Comparison of ENCODE assay signal across 1 cellular context in genomic region chr2:84293791-84294380, GRCh38.
TF ChIP-seq lines count a peak whose summit lies in the region.

No MANE protein-coding gene starts in this region.

TF ChIP-seq in HepG2, 621 proteins besides CTCF, POLR2A, EP300 and RAD21 (continued from another document and continues in another):
- TF ChIP-seq AHDC1 (CRISPR knock-in tag; IDR thresholded peaks at IDR 0.05; ENCODE audit: borderline replicate concordance) (peak; percentile 99), ZNF737 (CRISPR knock-in tag; IDR thresholded peaks at IDR 0.05; ENCODE audit: borderline replicate concordance) (no peak), FOXK1 (CRISPR knock-in tag; IDR thresholded peaks at IDR 0.05; ENCODE audit: borderline replicate concordance, low read depth) (peak; percentile 94), IKZF1 (IDR thresholded peaks at IDR 0.05) (no peak), SP2 (CRISPR knock-in tag; IDR thresholded peaks at IDR 0.05) (no peak), JDP2 (CRISPR knock-in tag; IDR thresholded peaks at IDR 0.05; ENCODE audit: borderline replicate concordance) (no peak), ZBTB14 (CRISPR knock-in tag; IDR thresholded peaks at IDR 0.05) (no peak), ZNF24 (IDR thresholded peaks at IDR 0.05) (no peak; the same call in 1 of the 2 replicates), ZNF775 (CRISPR knock-in tag; IDR thresholded peaks at IDR 0.05; ENCODE audit: borderline replicate concordance) (no peak), ZNF891 (CRISPR knock-in tag; IDR thresholded peaks at IDR 0.05) (peak; percentile 71; the same call in 1 of the 2 replicates), MED13 (CRISPR knock-in tag; IDR thresholded peaks at IDR 0.05) (peak; percentile 92), RELA (CRISPR knock-in tag; IDR thresholded peaks at IDR 0.05) (no peak), NFE2L2 (IDR thresholded peaks at IDR 0.05; ENCODE audit: low read length) (no peak), MEF2D (CRISPR knock-in tag; IDR thresholded peaks at IDR 0.05) (peak; percentile 98), ZNF704 (CRISPR knock-in tag; IDR thresholded peaks at IDR 0.05; ENCODE audit: borderline replicate concordance) (peak; percentile 72; the same call in 1 of the 2 replicates), WIZ (CRISPR knock-in tag; IDR thresholded peaks at IDR 0.05) (peak; percentile 95), SP1 (IDR thresholded peaks at IDR 0.05) (no peak), SP1 (CRISPR knock-in tag; IDR thresholded peaks at IDR 0.05) (no peak; the same call in 1 of the 2 replicates), ZNF605 (CRISPR knock-in tag; IDR thresholded peaks at IDR 0.05) (peak; percentile 92), ZNF615 (CRISPR knock-in tag; IDR thresholded peaks at IDR 0.05; ENCODE audit: borderline replicate concordance) (peak; percentile 82; the same call in 1 of the 2 replicates), RCOR2 (CRISPR knock-in tag; IDR thresholded peaks at IDR 0.05) (peak; percentile 98), FOXA3 (CRISPR knock-in tag; IDR thresholded peaks at IDR 0.05) (peak; percentile 99), MIER3 (CRISPR knock-in tag; IDR thresholded peaks at IDR 0.05; ENCODE audit: borderline replicate concordance) (peak; percentile 91; the same call in 1 of the 2 replicates), ZNF678 (CRISPR knock-in tag; IDR thresholded peaks at IDR 0.05) (no peak; the same call in 1 of the 2 replicates), PHF8 (CRISPR knock-in tag; IDR thresholded peaks at IDR 0.05) (0 out of 2 replicates have a peak, but pooled peaks have one; percentile 43), PHB2 (IDR thresholded peaks at IDR 0.05; ENCODE audit: partially characterized antibody) (no peak), AGO2 (optimal IDR thresholded peaks at IDR 0.05; ENCODE audit: low read depth, low read length) (no peak), NFE2 (CRISPR knock-in tag; IDR thresholded peaks at IDR 0.05) (no peak), ZNF644 (CRISPR knock-in tag; IDR thresholded peaks at IDR 0.05; ENCODE audit: low read depth) (peak; percentile 96), SETDB1 (CRISPR knock-in tag; IDR thresholded peaks at IDR 0.05; ENCODE audit: borderline replicate concordance) (no peak; the same call in 1 of the 2 replicates), POLR2G (IDR thresholded peaks at IDR 0.05; ENCODE audit: low read depth, low read length) (no peak), NFYB (CRISPR knock-in tag; IDR thresholded peaks at IDR 0.05) (no peak), CC2D1A (CRISPR knock-in tag; IDR thresholded peaks at IDR 0.05) (peak; percentile 97), LBX2 (CRISPR knock-in tag; IDR thresholded peaks at IDR 0.05; ENCODE audit: borderline replicate concordance) (peak; percentile 46; the same call in 1 of the 2 replicates), IKZF5 (CRISPR knock-in tag; IDR thresholded peaks at IDR 0.05) (peak; percentile 87), MTA3 (CRISPR knock-in tag; IDR thresholded peaks at IDR 0.05) (no peak), PITX1 (CRISPR knock-in tag; IDR thresholded peaks at IDR 0.05) (peak; percentile 99), ARHGAP35 (CRISPR knock-in tag; IDR thresholded peaks at IDR 0.05; ENCODE audit: borderline replicate concordance) (peak; percentile 66; the same call in 1 of the 2 replicates)
- TF ChIP-seq, protein P1, sequence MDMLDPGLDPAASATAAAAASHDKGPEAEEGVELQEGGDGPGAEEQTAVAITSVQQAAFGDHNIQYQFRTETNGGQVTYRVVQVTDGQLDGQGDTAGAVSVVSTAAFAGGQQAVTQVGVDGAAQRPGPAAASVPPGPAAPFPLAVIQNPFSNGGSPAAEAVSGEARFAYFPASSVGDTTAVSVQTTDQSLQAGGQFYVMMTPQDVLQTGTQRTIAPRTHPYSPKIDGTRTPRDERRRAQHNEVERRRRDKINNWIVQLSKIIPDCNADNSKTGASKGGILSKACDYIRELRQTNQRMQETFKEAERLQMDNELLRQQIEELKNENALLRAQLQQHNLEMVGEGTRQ (IDR thresholded peaks at IDR 0.05; ENCODE audit: low read depth, low read length): peak; percentile 62
- TF ChIP-seq, protein P1 (CRISPR knock-in tag; IDR thresholded peaks at IDR 0.05; ENCODE audit: borderline replicate concordance): peak; percentile 63; the same call in 1 of the 2 replicates
- TF ChIP-seq, protein P2, sequence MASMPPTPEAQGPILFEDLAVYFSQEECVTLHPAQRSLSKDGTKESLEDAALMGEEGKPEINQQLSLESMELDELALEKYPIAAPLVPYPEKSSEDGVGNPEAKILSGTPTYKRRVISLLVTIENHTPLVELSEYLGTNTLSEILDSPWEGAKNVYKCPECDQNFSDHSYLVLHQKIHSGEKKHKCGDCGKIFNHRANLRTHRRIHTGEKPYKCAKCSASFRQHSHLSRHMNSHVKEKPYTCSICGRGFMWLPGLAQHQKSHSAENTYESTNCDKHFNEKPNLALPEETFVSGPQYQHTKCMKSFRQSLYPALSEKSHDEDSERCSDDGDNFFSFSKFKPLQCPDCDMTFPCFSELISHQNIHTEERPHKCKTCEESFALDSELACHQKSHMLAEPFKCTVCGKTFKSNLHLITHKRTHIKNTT (CRISPR knock-in tag; IDR thresholded peaks at IDR 0.05): no peak
- TF ChIP-seq, protein P3, sequence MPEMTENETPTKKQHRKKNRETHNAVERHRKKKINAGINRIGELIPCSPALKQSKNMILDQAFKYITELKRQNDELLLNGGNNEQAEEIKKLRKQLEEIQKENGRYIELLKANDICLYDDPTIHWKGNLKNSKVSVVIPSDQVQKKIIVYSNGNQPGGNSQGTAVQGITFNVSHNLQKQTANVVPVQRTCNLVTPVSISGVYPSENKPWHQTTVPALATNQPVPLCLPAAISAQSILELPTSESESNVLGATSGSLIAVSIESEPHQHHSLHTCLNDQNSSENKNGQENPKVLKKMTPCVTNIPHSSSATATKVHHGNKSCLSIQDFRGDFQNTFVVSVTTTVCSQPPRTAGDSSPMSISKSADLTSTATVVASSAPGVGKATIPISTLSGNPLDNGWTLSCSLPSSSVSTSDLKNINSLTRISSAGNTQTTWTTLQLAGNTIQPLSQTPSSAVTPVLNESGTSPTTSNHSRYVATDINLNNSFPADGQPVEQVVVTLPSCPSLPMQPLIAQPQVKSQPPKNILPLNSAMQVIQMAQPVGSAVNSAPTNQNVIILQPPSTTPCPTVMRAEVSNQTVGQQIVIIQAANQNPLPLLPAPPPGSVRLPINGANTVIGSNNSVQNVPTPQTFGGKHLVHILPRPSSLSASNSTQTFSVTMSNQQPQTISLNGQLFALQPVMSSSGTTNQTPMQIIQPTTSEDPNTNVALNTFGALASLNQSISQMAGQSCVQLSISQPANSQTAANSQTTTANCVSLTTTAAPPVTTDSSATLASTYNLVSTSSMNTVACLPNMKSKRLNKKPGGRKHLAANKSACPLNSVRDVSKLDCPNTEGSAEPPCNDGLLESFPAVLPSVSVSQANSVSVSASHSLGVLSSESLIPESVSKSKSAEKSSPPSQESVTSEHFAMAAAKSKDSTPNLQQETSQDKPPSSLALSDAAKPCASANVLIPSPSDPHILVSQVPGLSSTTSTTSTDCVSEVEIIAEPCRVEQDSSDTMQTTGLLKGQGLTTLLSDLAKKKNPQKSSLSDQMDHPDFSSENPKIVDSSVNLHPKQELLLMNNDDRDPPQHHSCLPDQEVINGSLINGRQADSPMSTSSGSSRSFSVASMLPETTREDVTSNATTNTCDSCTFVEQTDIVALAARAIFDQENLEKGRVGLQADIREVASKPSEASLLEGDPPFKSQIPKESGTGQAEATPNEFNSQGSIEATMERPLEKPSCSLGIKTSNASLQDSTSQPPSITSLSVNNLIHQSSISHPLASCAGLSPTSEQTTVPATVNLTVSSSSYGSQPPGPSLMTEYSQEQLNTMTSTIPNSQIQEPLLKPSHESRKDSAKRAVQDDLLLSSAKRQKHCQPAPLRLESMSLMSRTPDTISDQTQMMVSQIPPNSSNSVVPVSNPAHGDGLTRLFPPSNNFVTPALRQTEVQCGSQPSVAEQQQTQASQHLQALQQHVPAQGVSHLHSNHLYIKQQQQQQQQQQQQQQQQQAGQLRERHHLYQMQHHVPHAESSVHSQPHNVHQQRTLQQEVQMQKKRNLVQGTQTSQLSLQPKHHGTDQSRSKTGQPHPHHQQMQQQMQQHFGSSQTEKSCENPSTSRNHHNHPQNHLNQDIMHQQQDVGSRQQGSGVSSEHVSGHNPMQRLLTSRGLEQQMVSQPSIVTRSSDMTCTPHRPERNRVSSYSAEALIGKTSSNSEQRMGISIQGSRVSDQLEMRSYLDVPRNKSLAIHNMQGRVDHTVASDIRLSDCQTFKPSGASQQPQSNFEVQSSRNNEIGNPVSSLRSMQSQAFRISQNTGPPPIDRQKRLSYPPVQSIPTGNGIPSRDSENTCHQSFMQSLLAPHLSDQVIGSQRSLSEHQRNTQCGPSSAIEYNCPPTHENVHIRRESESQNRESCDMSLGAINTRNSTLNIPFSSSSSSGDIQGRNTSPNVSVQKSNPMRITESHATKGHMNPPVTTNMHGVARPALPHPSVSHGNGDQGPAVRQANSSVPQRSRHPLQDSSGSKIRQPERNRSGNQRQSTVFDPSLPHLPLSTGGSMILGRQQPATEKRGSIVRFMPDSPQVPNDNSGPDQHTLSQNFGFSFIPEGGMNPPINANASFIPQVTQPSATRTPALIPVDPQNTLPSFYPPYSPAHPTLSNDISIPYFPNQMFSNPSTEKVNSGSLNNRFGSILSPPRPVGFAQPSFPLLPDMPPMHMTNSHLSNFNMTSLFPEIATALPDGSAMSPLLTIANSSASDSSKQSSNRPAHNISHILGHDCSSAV (CRISPR knock-in tag; IDR thresholded peaks at IDR 0.05; ENCODE audit: borderline replicate concordance): no peak
